ENCODE assay signal across 15 cellular contexts in the genomic region with DNA sequence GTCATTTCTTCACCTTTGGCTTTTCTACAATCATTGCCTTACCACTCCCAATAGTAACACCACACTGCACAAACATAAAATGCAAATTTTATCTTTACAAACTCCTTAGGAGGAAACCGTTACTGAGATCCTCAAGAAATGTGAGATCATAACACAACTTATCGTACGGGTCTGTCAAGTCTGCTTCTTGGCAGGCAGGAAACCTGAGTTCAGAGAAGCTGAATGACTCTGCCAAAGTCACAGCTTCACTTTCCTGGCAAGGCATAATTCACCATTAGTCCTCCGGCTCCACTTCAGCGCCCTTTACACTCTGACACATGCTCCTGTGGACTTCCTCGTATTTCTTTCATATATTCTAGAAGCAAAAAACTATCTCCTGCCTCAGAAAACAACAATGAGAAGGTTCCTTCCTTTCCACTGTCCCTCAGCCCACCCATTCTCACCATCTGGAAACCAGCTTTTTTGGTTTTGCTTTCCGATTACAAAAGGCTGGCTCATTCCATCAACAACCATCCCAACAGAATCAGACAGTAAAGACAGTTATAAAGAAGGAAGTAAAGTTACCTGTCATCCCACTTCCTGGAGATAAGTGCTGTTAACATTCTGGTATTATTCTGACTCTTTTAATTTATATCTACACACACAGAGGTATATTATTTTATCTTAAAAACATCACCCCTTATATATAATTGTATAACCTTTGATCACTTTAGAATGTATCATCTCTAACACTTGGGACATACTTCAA.
DNase-seq lines count a peak whose midpoint lies in the region; ATAC-seq and TF ChIP-seq lines count a peak whose summit lies in the region.
"Had no signal": no experiment of that assay in that cellular context is flagged by ENCODE, and none has a peak within 500 bp of the region (broad histone marks: within the 10 kb centered on the region; RNA-seq: fewer than 3 reads in every experiment).

No MANE protein-coding gene starts in this region.

- H4K12ac ChIP-seq in trophoblast cell (ENCODE audit: low read depth, low read length), result no peak overlapping the region

- no peaks in the 10 kb centered on the region; the same call in 1 of the 2 replicates for H4K20me1 ChIP-seq in OCI-LY3 (ENCODE audit: insufficient read depth, low read length)

- peaks cover 2% of the 10 kb centered on the region for H3K9me3 Mint-ChIP-seq in activated naive CD8-positive, alpha-beta T cell treated with anti-CD3 and anti-CD28 coated beads, Interleukin-2, amount 10 ng/mL, durations not matched to agents 7 days and 5 days
- H3K9me3 Mint-ChIP-seq in neural crest cell, result no peaks in the 10 kb centered on the region
- H3K9me3 Mint-ChIP-seq in immature natural killer cell, result no peaks in the 10 kb centered on the region
- no peaks in the 10 kb centered on the region for H3K9me3 Mint-ChIP-seq in Calu3 (ENCODE audit: low read depth, unreplicated experiment)
- H3K9me3 Mint-ChIP-seq: CD8-positive, alpha-beta memory T cell had no signal

- CTCF ChIA-PET in Calu3 (lab: Charles Lee), result no interaction called here

- H2AK5ac ChIP-seq in trophoblast cell (ENCODE audit: low read length), result no peak overlapping the region

- peaks cover 2% of the 10 kb centered on the region for H3K27me3 Mint-ChIP-seq in activated naive CD8-positive, alpha-beta T cell treated with anti-CD3 and anti-CD28 coated beads, Interleukin-2, amount 10 ng/mL, durations not matched to agents 7 days and 5 days
- H3K27me3 Mint-ChIP-seq in neural crest cell (ENCODE audit: low read depth) (no peaks in the 10 kb centered on the region), immature natural killer cell (ENCODE audit: low read depth in 3 of 3) (peaks cover 1 to 4% (median 3%) of the 10 kb centered on the region in 3 donors), Calu3 (ENCODE audit: unreplicated experiment) (no peaks in the 10 kb centered on the region)

- H3K4me3 ChIP-seq in OCI-LY3 (ENCODE audit: low read length) (peak overlapping the region; percentile 37), trophoblast cell (ENCODE audit: low read depth, low read length) (no peak overlapping the region)
- H3K4me3 ChIP-seq: heart right ventricle, lower lobe of right lung, ovary had no signal

- no peak overlapping the region for H2BK120ac ChIP-seq in trophoblast cell (ENCODE audit: insufficient read depth, low read length, poor library complexity)

- H3K4me1 ChIP-seq in OCI-LY3 (ENCODE audit: low read length) (peaks cover 35% of the 10 kb centered on the region), trophoblast cell (ENCODE audit: control insufficient read depth in 1 of 2, insufficient read depth in 2 of 2, low read length in 2 of 2) (peaks cover 2 to 4% of the 10 kb centered on the region in 2 experiments)
- H3K4me1 ChIP-seq: lower lobe of right lung had no signal

- TF ChIP-seq CTCF in OCI-LY3 (IDR thresholded peaks at IDR 0.05; ENCODE audit: low read depth, low read length) (no peak), neural crest cell (conservative IDR thresholded peaks at IDR 0.05) (no peak), Calu3 (IDR thresholded peaks at IDR 0.05; ENCODE audit: unreplicated experiment) (no peak)

- H3K23ac ChIP-seq in trophoblast cell (ENCODE audit: low read length), result no peak overlapping the region

- no peaks in the 10 kb centered on the region for H3K9me3 ChIP-seq in OCI-LY3 (ENCODE audit: insufficient read depth, low read length)
- H3K9me3 ChIP-seq in trophoblast cell (ENCODE audit: insufficient read depth, low read depth, low read length), result no peaks in the 10 kb centered on the region
- H3K9me3 ChIP-seq: heart right ventricle, lower lobe of right lung, ovary had no signal

- H3K18ac ChIP-seq in trophoblast cell (ENCODE audit: low read length), result no peak overlapping the region

- no peaks in the 10 kb centered on the region for H3K27me3 ChIP-seq in OCI-LY3 (ENCODE audit: low read depth, low read length)
- no peaks in the 10 kb centered on the region for H3K27me3 ChIP-seq in trophoblast cell (ENCODE audit: insufficient read depth, low read length)
- H3K27me3 ChIP-seq: heart right ventricle, ovary had no signal

- H2AFZ ChIP-seq in OCI-LY3 (ENCODE audit: low read depth, low read length), result no peak overlapping the region
- no peak overlapping the region for H2AFZ ChIP-seq in trophoblast cell (ENCODE audit: insufficient read depth, low read length, poor library complexity)

- H3K79me1 ChIP-seq in trophoblast cell (ENCODE audit: low read length), result no peaks in the 10 kb centered on the region

- POLR2A ChIA-PET in activated naive CD8-positive, alpha-beta T cell treated with anti-CD3 and anti-CD28 coated beads, Interleukin-2, amount 10 ng/mL, durations not matched to agents 7 days and 5 days (lab: Charles Lee), result interaction anchor here (0.6 to 1.0 kb wide), 3 partner anchors 9 to 1612 kb away, joined by 3 read pairs; no protein-coding TSS in a partner anchor

- H4K91ac ChIP-seq in trophoblast cell (ENCODE audit: low read depth, low read length), result no peak overlapping the region

- peak overlapping the region; percentile 11; the same call in 1 of the 2 replicates for H3K27ac ChIP-seq in OCI-LY3 (ENCODE audit: low read length)
- no peak overlapping the region for H3K27ac ChIP-seq in trophoblast cell (ENCODE audit: low read depth, low read length)
- H3K27ac ChIP-seq: heart right ventricle, lower lobe of right lung, ovary had no signal

- H3K36me3 ChIP-seq in OCI-LY3 (replicated peaks; ENCODE audit: low read depth, low read length) (peaks cover 5% of the 10 kb centered on the region), trophoblast cell (ENCODE audit: control insufficient read depth in 1 of 2, insufficient read depth in 2 of 2, low read length in 2 of 2) (no peaks in the 10 kb centered on the region)
- H3K36me3 ChIP-seq: heart right ventricle, lower lobe of right lung, ovary had no signal

- in situ Hi-C loops in Caki2 (cut with HindIII; ENCODE audit: low pct_unique_long_range_greater_than_20kb, low sequenced_read_pairs), result no loop called here

- no peak overlapping the region for H2BK5ac ChIP-seq in trophoblast cell (ENCODE audit: low read depth, low read length, poor library complexity)

- no peaks in the 10 kb centered on the region for H3K79me2 ChIP-seq in OCI-LY3 (ENCODE audit: low read length)
- H3K79me2 ChIP-seq in trophoblast cell (ENCODE audit: control insufficient read depth, insufficient read depth, low read length, poor library complexity), result no peaks in the 10 kb centered on the region

- H3K4me2 ChIP-seq in OCI-LY3 (ENCODE audit: low read length) (peak overlapping the region; percentile 66), trophoblast cell (ENCODE audit: low read length) (no peak overlapping the region)

- intact Hi-C loops in Calu3 (cut with micrococcal nuclease; ENCODE audit: unreplicated experiment), result no loop called here

- H3K27ac Mint-ChIP-seq in activated naive CD8-positive, alpha-beta T cell treated with anti-CD3 and anti-CD28 coated beads, Interleukin-2, amount 10 ng/mL, durations not matched to agents 7 days and 5 days, result peak overlapping the region; percentile 82
- H3K27ac Mint-ChIP-seq in neural crest cell (ENCODE audit: unreplicated experiment) (peak overlapping the region; percentile 64), immature natural killer cell (no peak overlapping the region), Calu3 (ENCODE audit: unreplicated experiment) (no peak overlapping the region)

- BruUV-seq in Calu3 (replicated peaks; lab: Mats Ljungman, UMichigan), result no TSS peak

- H3K9ac ChIP-seq in OCI-LY3 (ENCODE audit: low read length), result no peak overlapping the region
- no peak overlapping the region for H3K9ac ChIP-seq in trophoblast cell (ENCODE audit: low read length)

- H4K8ac ChIP-seq in trophoblast cell (ENCODE audit: low read depth, low read length), result no peak overlapping the region

- peaks cover 24% of the 10 kb centered on the region for H3K4me1 Mint-ChIP-seq in activated naive CD8-positive, alpha-beta T cell treated with anti-CD3 and anti-CD28 coated beads, Interleukin-2, amount 10 ng/mL, durations not matched to agents 7 days and 5 days
- H3K4me1 Mint-ChIP-seq in neural crest cell (peaks cover 7% of the 10 kb centered on the region), immature natural killer cell (peaks cover 7 to 8% of the 10 kb centered on the region in 2 donors), Calu3 (ENCODE audit: low read depth, unreplicated experiment) (peaks cover 10% of the 10 kb centered on the region)

- H2BK12ac ChIP-seq in trophoblast cell (ENCODE audit: low read length), result no peak overlapping the region

- no peak overlapping the region for H3K4ac ChIP-seq in trophoblast cell (ENCODE audit: low read depth, low read length)

- DNase-seq in Caki2 (ENCODE audit: low read depth), result peak; percentile 34
- no peak for DNase-seq in activated naive CD8-positive, alpha-beta T cell treated with anti-CD3 and anti-CD28 coated beads, Interleukin-2, amount 10 ng/mL, durations not matched to agents 7 days and 5 days
- DNase-seq in neural crest cell (ENCODE audit: low read depth, low spot score), result no peak
- DNase-seq in trophoblast cell, result no peak
- no peak for DNase-seq in immature natural killer cell
- DNase-seq in Calu3, result no peak
- DNase-seq: CD8-positive, alpha-beta memory T cell; heart right ventricle; lower lobe of right lung; NCI-H1105; NCI-H526 treated with DMSO at 0.1 percent for 48 hours; ovary had no signal

- WGBS in trophoblast cell (ENCODE audit: extremely low coverage, insufficient coverage, insufficient read length), result no CpG with 5 or more reads among the region's 7 CpGs

- peak; percentile 92 for ATAC-seq in activated naive CD8-positive, alpha-beta T cell treated with anti-CD3 and anti-CD28 coated beads, Interleukin-2, amount 10 ng/mL, durations not matched to agents 7 days and 5 days (ENCODE audit: low read depth)
- no peak for ATAC-seq in GM21526 (IDR thresholded peaks at IDR 0.05; ENCODE audit: low FRiP score, unreplicated experiment)
- ATAC-seq: Right ventricle myocardium inferior had no signal

- peaks cover 1% of the 10 kb centered on the region for H3K36me3 Mint-ChIP-seq in activated naive CD8-positive, alpha-beta T cell treated with anti-CD3 and anti-CD28 coated beads, Interleukin-2, amount 10 ng/mL, durations not matched to agents 7 days and 5 days
- H3K36me3 Mint-ChIP-seq in neural crest cell (ENCODE audit: low read depth) (no peaks in the 10 kb centered on the region), immature natural killer cell (no peaks in the 10 kb centered on the region), Calu3 (ENCODE audit: insufficient read depth, unreplicated experiment) (no peaks in the 10 kb centered on the region)

- peak overlapping the region; percentile 53 for H3K4me3 Mint-ChIP-seq in activated naive CD8-positive, alpha-beta T cell treated with anti-CD3 and anti-CD28 coated beads, Interleukin-2, amount 10 ng/mL, durations not matched to agents 7 days and 5 days
- H3K4me3 Mint-ChIP-seq in neural crest cell (no peak overlapping the region), immature natural killer cell (peak overlapping the region in 1 of 5 donors; percentile 24), Calu3 (ENCODE audit: low read depth, unreplicated experiment) (no peak overlapping the region)

- H3K14ac ChIP-seq in trophoblast cell (ENCODE audit: low read length), result no peak overlapping the region

Comparison
In these comparisons a context has a peak if more than half of its experiments do, and no peak if none do; other contexts are left out.
1. H3K27ac Mint-ChIP-seq: peak in activated naive CD8-positive, alpha-beta T cell treated with anti-CD3 and anti-CD28 coated beads, Interleukin-2, amount 10 ng/mL, durations not matched to agents 7 days and 5 days (single experiment) and neural crest cell (single experiment); none in immature natural killer cell (0 of 6) and Calu3 (single experiment).